ENCODE assay signal across 37 cellular contexts in genomic region chr3:66271231-66271630, GRCh38.
"Had no signal": no experiment of that assay in that cellular context is flagged by ENCODE, and none has a peak within 500 bp of the region (broad histone marks: within the 10 kb centered on the region; RNA-seq: fewer than 3 reads in every experiment).

No MANE protein-coding gene starts in this region.

- H3K36me3 ChIP-seq: ascending aorta, breast epithelium, MG63 had no signal

- H2AFZ ChIP-seq: PC-9 had no signal

- ATAC-seq: activated T-cell treated with anti-CD3 and anti-CD28 coated beads, Interleukin-2, amount 50 U/mL, for 4 hours; Right ventricle myocardium inferior had no signal

- H3K4me2 ChIP-seq: PC-9 had no signal

- H3K27me3 ChIP-seq: ascending aorta, breast epithelium, MG63 had no signal

- H3K27ac Mint-ChIP-seq: activated B cell treated with CpG ODN at 0.5 μM for 24 hours; activated CD4-positive, alpha-beta memory T cell treated with anti-CD3 and anti-CD28 coated beads for 36 hours; activated naive CD4-positive, alpha-beta T cell treated with anti-CD3 and anti-CD28 coated beads, Interleukin-2, amount 10 ng/mL, durations not matched to agents 7 days and 5 days; activated naive CD8-positive, alpha-beta T cell; activated T-helper 1 cell treated with anti-CD3 and anti-CD28 coated beads, Interleukin-12 subunit alpha, Interleukin-12 subunit beta, Interleukin-2, Interleukin-4 antibody, amounts not matched to agents 30 ng/mL and 10 ng/mL and 1 ng/mL, durations not matched to agents 14 hours and 24 hours and 36 hours had no signal

- H3K4me3 ChIP-seq: ascending aorta, breast epithelium, MG63, PC-9 had no signal

- DNase-seq: activated B cell treated with CpG ODN at 0.5 μM for 24 hours; activated CD4-positive, alpha-beta memory T cell treated with anti-CD3 and anti-CD28 coated beads for 36 hours; activated CD4-positive, alpha-beta T cell treated with anti-CD3 and anti-CD28 coated beads for 4 hours; activated CD4-positive, alpha-beta T cell treated with anti-CD3 and anti-CD28 coated beads, Interleukin-2, amount 50 U/mL, for 1 hour; activated CD4-positive, CD25-positive, alpha-beta regulatory T cell treated with anti-CD3 and anti-CD28 coated beads, Interleukin-2, amount 50 U/mL, for 72 hours; activated CD8-positive, alpha-beta memory T cell treated with anti-CD3 and anti-CD28 coated beads, Interleukin-2, amount 50 U/mL, for 4 hours; activated effector memory CD4-positive, alpha-beta T cell treated with Interleukin-2 at 50 U/mL for 16 hours; activated naive CD4-positive, alpha-beta T cell treated with anti-CD3 and anti-CD28 coated beads, Interleukin-2, amount 10 ng/mL, durations not matched to agents 7 days and 5 days; activated T-cell treated with anti-CD3 and anti-CD28 coated beads for 4 hours; activated T-cell treated with anti-CD3 and anti-CD28 coated beads, Interleukin-2, amount 50 U/mL, for 4 hours; amygdala; cerebellar nuclear complex; Kasumi-1; KG1; MG63; NCI-H1048; NCI-H1105 treated with DMSO at 0.1 percent for 48 hours; NCI-H1436; NCI-H1694; NCI-H2029; NCI-H345; NCI-H524 treated with DMSO at 0.1 percent for 48 hours; NCI-H748 treated with DMSO at 0.1 percent for 48 hours; NK-92 treated with Interleukin-12 subunit alpha and Interleukin-12 subunit beta, amount 100 ng/mL, for 24 hours; PC-9; SIG-M5; SW 1271; T-helper 1 cell; T-helper 2 cell; T-helper 9 cell had no signal

- H3K4me1 Mint-ChIP-seq: activated naive CD4-positive, alpha-beta T cell treated with anti-CD3 and anti-CD28 coated beads, Interleukin-2, amount 10 ng/mL, durations not matched to agents 7 days and 5 days had no signal

- H3K27me3 Mint-ChIP-seq: activated B cell treated with CpG ODN at 0.5 μM for 24 hours; activated CD4-positive, alpha-beta memory T cell treated with anti-CD3 and anti-CD28 coated beads for 36 hours; activated naive CD4-positive, alpha-beta T cell treated with anti-CD3 and anti-CD28 coated beads, Interleukin-2, amount 10 ng/mL, durations not matched to agents 7 days and 5 days; activated naive CD8-positive, alpha-beta T cell had no signal

- H3K9me3 ChIP-seq: ascending aorta, breast epithelium, MG63 had no signal

- H3K9me3 Mint-ChIP-seq: activated CD4-positive, alpha-beta memory T cell treated with anti-CD3 and anti-CD28 coated beads for 36 hours; activated naive CD4-positive, alpha-beta T cell treated with anti-CD3 and anti-CD28 coated beads, Interleukin-2, amount 10 ng/mL, durations not matched to agents 7 days and 5 days; activated T-cell treated with anti-CD3 and anti-CD28 coated beads, Interleukin-2, amount 50 U/mL, for 4 hours; activated T-helper 1 cell treated with anti-CD3 and anti-CD28 coated beads, Interleukin-12 subunit alpha, Interleukin-12 subunit beta, Interleukin-2, Interleukin-4 antibody, amounts not matched to agents 30 ng/mL and 10 ng/mL and 1 ng/mL, durations not matched to agents 14 hours and 24 hours and 36 hours had no signal

- H3K36me3 Mint-ChIP-seq: activated naive CD4-positive, alpha-beta T cell treated with anti-CD3 and anti-CD28 coated beads, Interleukin-2, amount 10 ng/mL, durations not matched to agents 7 days and 5 days had no signal

- H3K4me1 ChIP-seq: ascending aorta, breast epithelium had no signal

- H3K4me3 Mint-ChIP-seq: activated B cell treated with CpG ODN at 0.5 μM for 24 hours; activated CD4-positive, alpha-beta memory T cell treated with anti-CD3 and anti-CD28 coated beads for 36 hours; activated naive CD4-positive, alpha-beta T cell treated with anti-CD3 and anti-CD28 coated beads, Interleukin-2, amount 10 ng/mL, durations not matched to agents 7 days and 5 days; activated naive CD8-positive, alpha-beta T cell; activated T-cell treated with anti-CD3 and anti-CD28 coated beads, Interleukin-2, amount 50 U/mL, for 4 hours; activated T-helper 1 cell treated with anti-CD3 and anti-CD28 coated beads, Interleukin-12 subunit alpha, Interleukin-12 subunit beta, Interleukin-2, Interleukin-4 antibody, amounts not matched to agents 30 ng/mL and 10 ng/mL and 1 ng/mL, durations not matched to agents 14 hours and 24 hours and 36 hours had no signal

- H3K27ac ChIP-seq: ascending aorta, breast epithelium, PC-9, RWPE1, VCaP had no signal
